Comparison of ENCODE assay signal across 8 cellular contexts in genomic region chr13:72726721-72727416, GRCh38. TPM values are rescaled to one million over a fixed set of nuclear protein-coding genes. Genes with fewer than 3 reads are reported as not detected.
DNase-seq lines count a peak whose midpoint lies in the region; ATAC-seq and TF ChIP-seq lines count a peak whose summit lies in the region.

No MANE protein-coding gene starts in this region.

- H3K36me3 ChIP-seq in HUES48 (ENCODE audit: control insufficient read depth, insufficient read depth, low read length) (peaks cover 20% of the 10 kb centered on the region), breast epithelium (no peaks in the 10 kb centered on the region)

- H3K9me3 ChIP-seq in HUES48 (ENCODE audit: control insufficient read depth, insufficient read depth, low read length) (no peaks in the 10 kb centered on the region), breast epithelium (no peaks in the 10 kb centered on the region)

- TF ChIP-seq CTCF in breast epithelium (IDR thresholded peaks at IDR 0.05), result no peak

- H3K4me3 ChIP-seq in HUES48 (ENCODE audit: low read depth, low read length) (peak overlapping the region; percentile 98), breast epithelium (peak overlapping the region; percentile 87 to 99 (median 91))

- H3K27ac ChIP-seq in HUES48 (ENCODE audit: low read depth, low read length), result peak overlapping the region; percentile 82
- peak overlapping the region; percentile 60 to 79 for H3K27ac ChIP-seq in breast epithelium

- peak overlapping the region; percentile 79 for H3K9ac ChIP-seq in HUES48 (ENCODE audit: low read depth, low read length)

- H3K4me1 ChIP-seq in HUES48 (ENCODE audit: control insufficient read depth, insufficient read depth, low read length) (no peaks in the 10 kb centered on the region; the same call in 1 of the 2 replicates), breast epithelium (no peaks in the 10 kb centered on the region)

- no peaks in the 10 kb centered on the region for H3K27me3 ChIP-seq in HUES48 (ENCODE audit: control insufficient read depth, insufficient read depth, low read length)
- no peaks in the 10 kb centered on the region for H3K27me3 ChIP-seq in breast epithelium

- ATAC-seq in GM21529 (IDR thresholded peaks at IDR 0.05; ENCODE audit: unreplicated experiment) (peak; percentile 28), left lobe of liver (peak; percentile 38)

- intact Hi-C loops in breast epithelium (cut with DNase I; ENCODE audit: low total_unique reads), result no loop called here

- DNase-seq in GF-D8 (lab: John Stamatoyannopoulos, UW) (peak; percentile 59), T-helper 1 cell (peak; percentile 20 to 46 (median 36)), breast epithelium (ENCODE audit: low spot score in 2 of 2) (no peak), left lobe of liver (ENCODE audit: low spot score) (peak; percentile 56), A172 (ENCODE audit: low spot score) (no peak)
- DNase-seq in stimulated activated CD4-positive, alpha-beta T cell treated with anti-CD3 and anti-CD28 coated beads, TNF-alpha, amount 100 ng/mL, for 24 hours (ENCODE audit: low read depth in 3 of 3), result peak in 2 of 3 experiments; percentile 6 to 46

- no peak for TF ChIP-seq POLR2A in breast epithelium (IDR thresholded peaks at IDR 0.05)

RNA-seq across cellular contexts. Expression of gene MZT1, which starts 0.6 kb away (rescaled TPM):
- total RNA-seq in breast epithelium (10 to 100 TPM in 1 of 3 donors, 1 to 10 TPM in 2; 5.6 to 10.1 (median 7.9) TPM), left lobe of liver (1.4 TPM)
- total RNA-seq in A172 (2014; rRNA removed; shearing (Covaris generic)), result 43.7 and 56.4 TPM in 2 replicates

RNA-seq across cellular contexts. Expression of gene BORA, which starts 0.9 kb away (rescaled TPM):
- total RNA-seq in breast epithelium (1 to 10 TPM; 4.3 to 5.3 (median 4.8) TPM), left lobe of liver (1.1 TPM)
- 13.6 and 18.1 TPM in 2 replicates for total RNA-seq in A172 (2014; rRNA removed; shearing (Covaris generic))

RNA-seq across cellular contexts. Expression of gene DIS3, which starts 54.8 kb away (rescaled TPM):
- total RNA-seq in breast epithelium, result 10 to 100 TPM; 26.9 to 36.6 (median 35.7) TPM
- total RNA-seq in left lobe of liver, result 13.8 TPM
- 34.4 and 44.6 TPM in 2 replicates for total RNA-seq in A172 (2014; rRNA removed; shearing (Covaris generic))

RNA-seq across cellular contexts. Expression of gene PIBF1, which starts 55.1 kb away (rescaled TPM):
- total RNA-seq in breast epithelium (10 to 100 TPM; 22.2 to 39.7 (median 26.5) TPM), left lobe of liver (6.5 TPM)
- total RNA-seq in A172 (2014; rRNA removed; shearing (Covaris generic)), result 18.0 and 22.2 TPM in 2 replicates

Comparison
In these comparisons a context has a peak if more than half of its experiments do, and no peak if none do; other contexts are left out.
1. DNase-seq: peak in GF-D8 (single experiment), T-helper 1 cell (5 of 5), left lobe of liver (single experiment) and stimulated activated CD4-positive, alpha-beta T cell treated with anti-CD3 and anti-CD28 coated beads, TNF-alpha, amount 100 ng/mL, for 24 hours (2 of 3); none in breast epithelium (0 of 2) and A172 (single experiment).